Comparison of ENCODE assay signal across 25 cellular contexts in the genomic region with DNA sequence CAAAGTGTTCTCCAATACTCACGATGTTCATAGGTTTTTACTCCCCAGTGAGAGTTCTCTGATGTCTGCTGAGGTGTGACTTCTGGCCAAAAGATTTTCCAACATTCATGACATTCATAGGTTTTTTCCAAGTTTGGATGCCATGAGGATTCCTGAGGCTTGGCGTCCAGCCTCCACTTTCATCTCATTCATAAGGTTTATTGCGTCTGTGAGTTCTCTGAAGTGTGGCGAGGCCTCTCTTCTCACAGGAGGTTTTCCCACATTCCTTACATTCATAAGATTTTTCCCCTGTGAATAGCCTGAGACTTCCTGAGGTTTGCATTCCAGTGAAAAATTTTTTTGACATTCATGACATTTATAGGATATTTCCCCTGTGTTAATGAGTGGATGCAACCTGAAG.
DNase-seq lines count a peak whose midpoint lies in the region; ATAC-seq and TF ChIP-seq lines count a peak whose summit lies in the region.
"Had no signal": no experiment of that assay in that cellular context is flagged by ENCODE, and none has a peak within 500 bp of the region (broad histone marks: within the 10 kb centered on the region; RNA-seq: fewer than 3 reads in every experiment).

No MANE protein-coding gene starts in this region.

- no peaks in the 10 kb centered on the region for H3K9me3 ChIP-seq in RWPE2 (ENCODE audit: severe bottlenecking)
- H3K9me3 ChIP-seq: colonic mucosa had no signal

- no peaks in the 10 kb centered on the region for H3K4me1 Mint-ChIP-seq in nephron progenitor cell
- H3K4me1 Mint-ChIP-seq: activated CD4-positive, alpha-beta T cell treated with anti-CD3 and anti-CD28 coated beads, Interleukin-2, amount 10 ng/mL, durations not matched to agents 7 days and 5 days; activated T-helper 17 cell treated with anti-CD3 and anti-CD28 coated beads, Interleukin-2, amount 50 U/mL, for 72 hours; immature natural killer cell had no signal

- H3K27ac Mint-ChIP-seq in nephron progenitor cell: no peak overlapping the region
- H3K27ac Mint-ChIP-seq: activated CD4-positive, alpha-beta T cell treated with anti-CD3 and anti-CD28 coated beads, Interleukin-2, amount 10 ng/mL, durations not matched to agents 7 days and 5 days; activated T-helper 17 cell treated with anti-CD3 and anti-CD28 coated beads, Interleukin-2, amount 50 U/mL, for 72 hours; immature natural killer cell had no signal

- peak overlapping the region; percentile 57 for H3K27ac ChIP-seq in RWPE2 (ENCODE audit: poor library complexity, severe bottlenecking)
- H3K27ac ChIP-seq: A549, C4-2B, colonic mucosa, heart left ventricle, stomach, transverse colon had no signal

- H3K36me3 ChIP-seq in RWPE2 (ENCODE audit: low read depth): no peaks in the 10 kb centered on the region
- H3K36me3 ChIP-seq: colonic mucosa, heart left ventricle, stomach, transverse colon had no signal

- ATAC-seq in RWPE2 (ENCODE audit: low read depth) (no peak), HG02970 (IDR thresholded peaks at IDR 0.05; ENCODE audit: low FRiP score, unreplicated experiment) (no peak)
- ATAC-seq: A549; activated T-helper 17 cell treated with anti-CD3 and anti-CD28 coated beads, Interleukin-2, amount 50 U/mL, for 72 hours; heart left ventricle; left ventricle myocardium superior had no signal

- H3K4me3 Mint-ChIP-seq in nephron progenitor cell: no peak overlapping the region
- H3K4me3 Mint-ChIP-seq: activated CD4-positive, alpha-beta T cell treated with anti-CD3 and anti-CD28 coated beads, Interleukin-2, amount 10 ng/mL, durations not matched to agents 7 days and 5 days; activated T-helper 17 cell treated with anti-CD3 and anti-CD28 coated beads, Interleukin-2, amount 50 U/mL, for 72 hours; immature natural killer cell had no signal

- H3K9me3 Mint-ChIP-seq in nephron progenitor cell: peaks cover 46% of the 10 kb centered on the region

- no peak for TF ChIP-seq CTCF in RWPE2 (IDR thresholded peaks at IDR 0.05; ENCODE audit: poor library complexity, severe bottlenecking)
- no peak for TF ChIP-seq CTCF in nephron progenitor cell (IDR thresholded peaks at IDR 0.05)

- H3K36me3 Mint-ChIP-seq in nephron progenitor cell (ENCODE audit: low read depth): peaks cover 7% of the 10 kb centered on the region

- no peaks in the 10 kb centered on the region for H3K4me1 ChIP-seq in RWPE2 (ENCODE audit: insufficient read depth, poor library complexity, severe bottlenecking)
- H3K4me1 ChIP-seq: A549, colonic mucosa, heart left ventricle, stomach, transverse colon had no signal

- H3K4me3 ChIP-seq in RWPE2 (ENCODE audit: severe bottlenecking): no peak overlapping the region
- H3K4me3 ChIP-seq: A549, colonic mucosa, heart left ventricle, stomach, transverse colon had no signal

- H3K27me3 ChIP-seq in RWPE2 (ENCODE audit: insufficient read depth, poor library complexity, severe bottlenecking): no peaks in the 10 kb centered on the region
- H3K27me3 ChIP-seq: colonic mucosa, heart left ventricle, stomach, transverse colon had no signal

- no peaks in the 10 kb centered on the region for H3K27me3 Mint-ChIP-seq in nephron progenitor cell (ENCODE audit: low read depth, poor library complexity)
- H3K27me3 Mint-ChIP-seq: activated CD4-positive, alpha-beta T cell treated with anti-CD3 and anti-CD28 coated beads, Interleukin-2, amount 10 ng/mL, durations not matched to agents 7 days and 5 days; activated T-helper 17 cell treated with anti-CD3 and anti-CD28 coated beads, Interleukin-2, amount 50 U/mL, for 72 hours had no signal

- DNase-seq in 8988T: peak; percentile 6
- peak; percentile 5 for DNase-seq in H4 (ENCODE audit: low spot score)
- DNase-seq in RWPE2 (ENCODE audit: low spot score): no peak
- DNase-seq in glomerular visceral epithelial cell (ENCODE audit: extremely low spot score): peak; percentile 94
- DNase-seq in T-helper 2 cell: no peak
- DNase-seq in iPS-NIHi7 (ENCODE audit: extremely low spot score): no peak
- no peak for DNase-seq in nephron progenitor cell
- DNase-seq: activated CD4-positive, alpha-beta T cell treated with anti-CD3 and anti-CD28 coated beads, Interleukin-2, amount 10 ng/mL, durations not matched to agents 7 days and 5 days; colonic mucosa; GDM1; heart left ventricle; immature natural killer cell; Karpas-422; left ventricle myocardium superior; NCI-H1105; NCI-H2171; SHP77; stimulated activated CD4-positive, alpha-beta T cell treated with anti-CD3 and anti-CD28 coated beads, Interleukin-4, amount 100 ng/mL, for 4 hours; stomach; T-helper 1 cell; transverse colon had no signal

Comparison
In these comparisons a context has a peak if more than half of its experiments do, and no peak if none do; other contexts are left out.
1. DNase-seq: peak in 8988T (single experiment), H4 (single experiment) and glomerular visceral epithelial cell (single experiment); none in RWPE2 (single experiment), T-helper 2 cell (0 of 5), iPS-NIHi7 (single experiment) and nephron progenitor cell (single experiment).